ENCODE assay signal across 8 cellular contexts in genomic region chr6:26537846-26538571, GRCh38. TPM values are rescaled to one million over a fixed set of nuclear protein-coding genes. Genes with fewer than 3 reads are reported as not detected.
DNase-seq lines count a peak whose midpoint lies in the region; ATAC-seq lines count a peak whose summit lies in the region.

Gene HMGN4 (plus strand): TSS chr6:26538366. CDS start chr6:26545207, 6,841 bp downstream.

- DNase-seq in CD4-positive, alpha-beta memory T cell: peak; percentile 92 to 96 (median 95)
- peak; percentile 66 for DNase-seq in HPDE6-E6E7 (ENCODE audit: extremely low spot score)
- DNase-seq in NK-92 (lab: John Stamatoyannopoulos, UW; ENCODE audit: unreplicated experiment): peak; percentile 34
- peak; percentile 88 for DNase-seq in activated CD8-positive, alpha-beta T cell treated with anti-CD3 and anti-CD28 coated beads, Interleukin-2, amount 10 ng/mL, durations not matched to agents 7 days and 5 days
- peak; percentile 76 for DNase-seq in effector CD4-positive, alpha-beta T cell
- DNase-seq in medulla oblongata (ENCODE audit: extremely low spot score): peak; percentile 98
- DNase-seq in stimulated activated CD8-positive, alpha-beta memory T cell treated with anti-CD3 and anti-CD28 coated beads, Interleukin-12 subunit alpha, Interleukin-12 subunit beta, amount 100 ng/mL, for 1 hour (ENCODE audit: low read depth): peak; percentile 64

- POLR2A ChIA-PET in CD4-positive, alpha-beta memory T cell (lab: Charles Lee; ENCODE audit: partially characterized antibody): interaction anchor here (0.6 to 6.5 kb wide), 78 partner anchors 10 to 1355 kb away, joined by 3 to 181 read pairs (median 5); partner anchors contain the start of genes BTN1A1, BTN2A1, BTN2A2 and ZNF184
- POLR2A ChIA-PET in activated CD8-positive, alpha-beta T cell treated with anti-CD3 and anti-CD28 coated beads, Interleukin-2, amount 10 ng/mL, durations not matched to agents 7 days and 5 days (lab: Charles Lee): interaction anchor here (0.6 to 3.0 kb wide), 30 partner anchors 9 to 1328 kb away, joined by 3 to 23 read pairs (median 5); a partner anchor contains a TSS

- ATAC-seq in GM19467 (IDR thresholded peaks at IDR 0.05; ENCODE audit: unreplicated experiment): peak; percentile 49
- ATAC-seq in activated CD8-positive, alpha-beta T cell treated with anti-CD3 and anti-CD28 coated beads, Interleukin-2, amount 10 ng/mL, durations not matched to agents 7 days and 5 days: peak; percentile 71

- H3K9me3 Mint-ChIP-seq in CD4-positive, alpha-beta memory T cell: peaks cover 0 to 11% (median 1%) of the 10 kb centered on the region in 8 donors
- H3K9me3 Mint-ChIP-seq in activated CD8-positive, alpha-beta T cell treated with anti-CD3 and anti-CD28 coated beads, Interleukin-2, amount 10 ng/mL, durations not matched to agents 7 days and 5 days (ENCODE audit: insufficient read depth): no peaks in the 10 kb centered on the region

- peaks cover 38 to 76% (median 56%) of the 10 kb centered on the region in 4 donors for H3K4me1 Mint-ChIP-seq in CD4-positive, alpha-beta memory T cell
- peaks cover 58% of the 10 kb centered on the region for H3K4me1 Mint-ChIP-seq in activated CD8-positive, alpha-beta T cell treated with anti-CD3 and anti-CD28 coated beads, Interleukin-2, amount 10 ng/mL, durations not matched to agents 7 days and 5 days (ENCODE audit: low read depth)

- CTCF ChIA-PET in CD4-positive, alpha-beta memory T cell (lab: Charles Lee; ENCODE audit: partially characterized antibody): interaction anchor here (0.7 to 5.0 kb wide), 12 partner anchors 13 to 196 kb away, joined by 3 to 50 read pairs (median 5); no protein-coding TSS in a partner anchor
- CTCF ChIA-PET in activated CD8-positive, alpha-beta T cell treated with anti-CD3 and anti-CD28 coated beads, Interleukin-2, amount 10 ng/mL, durations not matched to agents 7 days and 5 days (lab: Charles Lee): interaction anchor here (0.6 to 2.7 kb wide), 11 partner anchors 14 to 203 kb away, joined by 3 to 23 read pairs (median 4); no protein-coding TSS in a partner anchor

- peak within 1 kb of the TSS; percentile 89 to 98 (median 93) for H3K4me3 Mint-ChIP-seq in CD4-positive, alpha-beta memory T cell
- peak within 1 kb of the TSS; percentile 87 for H3K4me3 Mint-ChIP-seq in activated CD8-positive, alpha-beta T cell treated with anti-CD3 and anti-CD28 coated beads, Interleukin-2, amount 10 ng/mL, durations not matched to agents 7 days and 5 days

- no peaks in the 10 kb centered on the region for H3K9me3 ChIP-seq in CD4-positive, alpha-beta memory T cell (ENCODE audit: control insufficient read depth in 1 of 2, low read length in 2 of 2)

- H3K27me3 Mint-ChIP-seq in CD4-positive, alpha-beta memory T cell: peaks cover 3 to 6% of the 10 kb centered on the region in 2 donors
- peaks cover 2% of the 10 kb centered on the region for H3K27me3 Mint-ChIP-seq in activated CD8-positive, alpha-beta T cell treated with anti-CD3 and anti-CD28 coated beads, Interleukin-2, amount 10 ng/mL, durations not matched to agents 7 days and 5 days (ENCODE audit: low read depth)

- H3K36me3 Mint-ChIP-seq in CD4-positive, alpha-beta memory T cell: peaks cover 12 to 49% of the 10 kb centered on the region in 2 donors
- peaks cover 31% of the 10 kb centered on the region for H3K36me3 Mint-ChIP-seq in activated CD8-positive, alpha-beta T cell treated with anti-CD3 and anti-CD28 coated beads, Interleukin-2, amount 10 ng/mL, durations not matched to agents 7 days and 5 days (ENCODE audit: low read depth)

- no peaks in the 10 kb centered on the region for H3K27me3 ChIP-seq in CD4-positive, alpha-beta memory T cell (ENCODE audit: insufficient read depth, low read length)

- H3K36me3 ChIP-seq in CD4-positive, alpha-beta memory T cell (ENCODE audit: insufficient read depth, low read length): peaks cover 5% of the 10 kb centered on the region

- H3K27ac Mint-ChIP-seq in CD4-positive, alpha-beta memory T cell: peak within 1 kb of the TSS; percentile 94 to 99 (median 97)
- peak within 1 kb of the TSS; percentile 99 for H3K27ac Mint-ChIP-seq in activated CD8-positive, alpha-beta T cell treated with anti-CD3 and anti-CD28 coated beads, Interleukin-2, amount 10 ng/mL, durations not matched to agents 7 days and 5 days

- intact Hi-C loops in CD4-positive, alpha-beta memory T cell (cut with micrococcal nuclease): loop anchor here (1.0 to 10.0 kb wide), 10 partner anchors 15 to 483 kb away; partner anchors contain the start of genes ABT1 and BTN3A1

- H3K27ac ChIP-seq in CD4-positive, alpha-beta memory T cell (ENCODE audit: low read depth, low read length): peak within 1 kb of the TSS; percentile 90

- peak within 1 kb of the TSS; percentile 83 to 90 for H3K4me3 ChIP-seq in CD4-positive, alpha-beta memory T cell (ENCODE audit: low read length in 2 of 2)

- H3K4me1 ChIP-seq in CD4-positive, alpha-beta memory T cell (ENCODE audit: insufficient read depth, low read length): peaks cover 66% of the 10 kb centered on the region

RNA-seq across cellular contexts. Expression of gene HMGN4, which starts in this region (rescaled TPM):
- total RNA-seq in CD4-positive, alpha-beta memory T cell: 100 to 1,000 TPM; 102 to 105 TPM
- polyA plus RNA-seq in CD4-positive, alpha-beta memory T cell: 100 to 1,000 TPM; 154 to 305 TPM
- 10 to 100 TPM; 80.8 to 84.9 TPM for total RNA-seq in activated CD8-positive, alpha-beta T cell treated with anti-CD3 and anti-CD28 coated beads, Interleukin-2, amount 10 ng/mL, durations not matched to agents 7 days and 5 days

Comparison
In these comparisons a context has a peak if more than half of its experiments do, and no peak if none do; other contexts are left out.
1. Peak in every context shown above with its lines: DNase-seq, ATAC-seq, H3K4me3 ChIP-seq and H3K27ac ChIP-seq.
2. DNase-seq: peak in every context shown above with its lines; median percentile 98 in medulla oblongata; 95 in CD4-positive, alpha-beta memory T cell; 88 in activated CD8-positive, alpha-beta T cell treated with anti-CD3 and anti-CD28 coated beads, Interleukin-2, amount 10 ng/mL, durations not matched to agents 7 days and 5 days; 76 in effector CD4-positive, alpha-beta T cell; 66 in HPDE6-E6E7; 64 in stimulated activated CD8-positive, alpha-beta memory T cell treated with anti-CD3 and anti-CD28 coated beads, Interleukin-12 subunit alpha, Interleukin-12 subunit beta, amount 100 ng/mL, for 1 hour; 34 in NK-92.